Comparison of ENCODE assay signal across 1 cellular context in the genomic region with DNA sequence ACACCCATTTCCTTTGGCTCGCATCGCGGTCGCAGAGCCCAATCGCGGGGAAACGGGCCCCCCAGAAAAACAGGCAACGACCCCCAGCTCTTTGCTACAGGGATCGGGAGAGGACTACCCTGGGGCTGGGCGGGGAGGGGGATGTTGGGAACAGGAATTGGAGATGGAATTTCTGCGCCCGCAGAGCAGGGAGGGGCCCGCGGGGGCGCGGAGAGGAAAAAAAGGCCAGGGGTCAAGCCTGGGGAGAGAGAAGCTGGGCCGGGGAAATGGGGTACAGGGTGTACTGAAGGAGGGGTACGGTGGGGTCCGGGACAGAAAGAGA.
TF ChIP-seq lines count a peak whose summit lies in the region.

No MANE protein-coding gene starts in this region.

TF ChIP-seq in SK-N-SH, 30 proteins besides CTCF, POLR2A, EP300 and RAD21 (continued from another document):
- no peak for TF ChIP-seq GABPA (IDR thresholded peaks at IDR 0.05; ENCODE audit: low read depth)
- no peak for TF ChIP-seq TAF1 (IDR thresholded peaks at IDR 0.05; ENCODE audit: borderline replicate concordance, low read depth, low read length)
